27 cellular contexts compared by ENCODE assay signal in genomic region chr13:43587376-43587775, GRCh38.
"Had no signal": no experiment of that assay in that cellular context is flagged by ENCODE, and none has a peak within 500 bp of the region (broad histone marks: within the 10 kb centered on the region; RNA-seq: fewer than 3 reads in every experiment).

No MANE protein-coding gene starts in this region.

- H3K4me3 ChIP-seq: stomach, suprapubic skin, testis, thoracic aorta, thyroid gland, tibial artery, tibial nerve, transverse colon, upper lobe of left lung, upper lobe of right lung, uterus, vagina had no signal

- H3K9me3 ChIP-seq: stomach, suprapubic skin, testis, thoracic aorta, thyroid gland, tibial artery, tibial nerve, transverse colon, upper lobe of left lung, upper lobe of right lung, uterus, vagina had no signal

- H3K4me1 ChIP-seq: stomach, suprapubic skin, testis, thyroid gland, tibial artery, tibial nerve, transverse colon, upper lobe of left lung, upper lobe of right lung, uterus, vagina had no signal

- H3K27me3 ChIP-seq: stomach, suprapubic skin, testis, thyroid gland, tibial artery, tibial nerve, transverse colon, upper lobe of left lung, upper lobe of right lung, uterus, vagina had no signal

- DNase-seq: stimulated activated CD4-positive, alpha-beta T cell treated with anti-CD3 and anti-CD28 coated beads, Interleukin-2, amount 100 ng/mL, for 48 hours; stimulated activated CD4-positive, alpha-beta T cell treated with anti-CD3 and anti-CD28 coated beads, Interleukin-4, amount 100 ng/mL, for 1 hour; stimulated activated CD4-positive, alpha-beta T cell treated with anti-CD3 and anti-CD28 coated beads, Interleukin-4, amount 100 ng/mL, for 24 hours; stimulated activated CD4-positive, alpha-beta T cell treated with anti-CD3 and anti-CD28 coated beads, Interleukin-4, amount 100 ng/mL, for 4 hours; stimulated activated CD8-positive, alpha-beta memory T cell treated with anti-CD3 and anti-CD28 coated beads, Interleukin-4, amount 100 ng/mL, for 48 hours; stimulated activated naive B cell treated with anti-CD40 and anti-IgM and Interleukin-4, amounts not matched to agents 10 μg/mL and 1 μg/mL and 100 μg/mL, for 72 hours; stimulated activated naive CD4-positive, alpha-beta T cell; stimulated activated naive CD4-positive, alpha-beta T cell treated with Interleukin-2 at 50 U/mL for 16 hours; stimulated activated naive CD8-positive, alpha-beta T cell treated with anti-CD3 and anti-CD28 coated beads, Interleukin-15, amount 100 ng/mL, for 72 hours; stimulated activated naive CD8-positive, alpha-beta T cell treated with anti-CD3 and anti-CD28 coated beads, Interleukin-15, Interleukin-2, amounts not matched to agents 100 U/mL and 50 U/mL, for 24 hours; stomach; substantia nigra; testis; thyroid gland; tibial artery; transverse colon; trophoblast cell; upper lobe of left lung; upper lobe of right lung; uterus had no signal

- H3K36me3 ChIP-seq: stomach, suprapubic skin, thoracic aorta, thyroid gland, tibial artery, tibial nerve, transverse colon, upper lobe of left lung, upper lobe of right lung, uterus, vagina had no signal

- ATAC-seq: stimulated activated effector memory CD8-positive, alpha-beta T cell treated with anti-CD3 and anti-CD28 coated beads, Interleukin-12 subunit alpha, Interleukin-12 subunit beta, amount 100 ng/mL, for 72 hours; stimulated activated memory B cell treated with anti-CD40 and anti-IgM and Interleukin-4, amounts not matched to agents 10 μg/mL and 1 μg/mL and 100 μg/mL, for 72 hours; stimulated activated naive B cell treated with anti-CD40 and anti-IgM and Interleukin-4, amounts not matched to agents 10 μg/mL and 1 μg/mL and 100 μg/mL, for 72 hours; stimulated activated naive CD8-positive, alpha-beta T cell treated with anti-CD3 and anti-CD28 coated beads, Interleukin-15, amount 100 ng/mL, for 72 hours; stimulated activated naive CD8-positive, alpha-beta T cell treated with anti-CD3 and anti-CD28 coated beads, Interleukin-15, Interleukin-2, amounts not matched to agents 100 U/mL and 50 U/mL, for 24 hours; upper lobe of right lung had no signal

- H3K27ac ChIP-seq: stomach, suprapubic skin, testis, thoracic aorta, thyroid gland, tibial artery, tibial nerve, transverse colon, upper lobe of left lung, upper lobe of right lung, uterus, vagina had no signal

- FAIRE-seq: urothelium cell line had no signal
